9 cellular contexts compared by ENCODE assay signal in genomic region chr11:101880208-101880607, GRCh38. TPM values are rescaled to one million over a fixed set of nuclear protein-coding genes. Genes with fewer than 3 reads are reported as not detected.
DNase-seq lines count a peak whose midpoint lies in the region; ATAC-seq and TF ChIP-seq lines count a peak whose summit lies in the region.
"Had no signal": no experiment of that assay in that cellular context is flagged by ENCODE, and none has a peak within 500 bp of the region (broad histone marks: within the 10 kb centered on the region; RNA-seq: fewer than 3 reads in every experiment).

No MANE protein-coding gene starts in this region.

- H3K36me3 Mint-ChIP-seq in activated CD4-positive, alpha-beta T cell treated with anti-CD3 and anti-CD28 coated beads, Interleukin-2, amount 10 ng/mL, durations not matched to agents 24 days and 14 days (ENCODE audit: low read depth), result no peaks in the 10 kb centered on the region

- peak; percentile 31; the same call in 1 of the 2 replicates for TF ChIP-seq CTCF in WI38 (IDR thresholded peaks at IDR 0.05; ENCODE audit: low read depth, low read length)
- peak; percentile 17 for TF ChIP-seq CTCF in lower lobe of right lung (IDR thresholded peaks at IDR 0.05)

- no peaks in the 10 kb centered on the region for H3K27me3 ChIP-seq in lower lobe of right lung (ENCODE audit: low read depth)

- peaks cover 7% of the 10 kb centered on the region for H3K27me3 Mint-ChIP-seq in activated CD4-positive, alpha-beta T cell treated with anti-CD3 and anti-CD28 coated beads, Interleukin-2, amount 10 ng/mL, durations not matched to agents 24 days and 14 days

- ATAC-seq in lower lobe of right lung, result no peak

- H3K4me3 Mint-ChIP-seq in activated CD4-positive, alpha-beta T cell treated with anti-CD3 and anti-CD28 coated beads, Interleukin-2, amount 10 ng/mL, durations not matched to agents 24 days and 14 days, result no peak overlapping the region
- H3K4me3 Mint-ChIP-seq: dendritic cell treated with granulocyte-macrophage colony-stimulating factor and Interleukin-4, amounts not matched to agents 40 ng/mL and 50 ng/mL, for 4 days had no signal

- intact Hi-C loops in lower lobe of right lung (cut with DNase I), result no loop called here
- intact Hi-C loops in activated CD4-positive, alpha-beta T cell treated with anti-CD3 and anti-CD28 coated beads, Interleukin-2, amount 10 ng/mL, durations not matched to agents 24 days and 14 days (cut with micrococcal nuclease), result no loop called here

- H3K4me1 Mint-ChIP-seq in activated CD4-positive, alpha-beta T cell treated with anti-CD3 and anti-CD28 coated beads, Interleukin-2, amount 10 ng/mL, durations not matched to agents 24 days and 14 days, result no peaks in the 10 kb centered on the region

- H3K4me1 ChIP-seq in lower lobe of right lung, result no peaks in the 10 kb centered on the region

- DNase-seq in GF-D8 (lab: John Stamatoyannopoulos, UW) (peak; percentile 42), lower lobe of right lung (no peak), C1 segment of cervical spinal cord (lab: John Stamatoyannopoulos, UW) (no peak), NCI-H774 (lab: John Stamatoyannopoulos, UW) (no peak), DMS79 (lab: John Stamatoyannopoulos, UW) (no peak)
- peak; percentile 47 for DNase-seq in Jurkat, Clone E6-1 (ENCODE audit: low read depth, low spot score)
- DNase-seq in activated CD4-positive, alpha-beta T cell treated with anti-CD3 and anti-CD28 coated beads, Interleukin-2, amount 10 ng/mL, durations not matched to agents 24 days and 14 days, result no peak

- no peak overlapping the region for H3K27ac ChIP-seq in lower lobe of right lung

- H3K9me3 Mint-ChIP-seq in activated CD4-positive, alpha-beta T cell treated with anti-CD3 and anti-CD28 coated beads, Interleukin-2, amount 10 ng/mL, durations not matched to agents 24 days and 14 days, result no peaks in the 10 kb centered on the region
- H3K9me3 Mint-ChIP-seq: dendritic cell treated with granulocyte-macrophage colony-stimulating factor and Interleukin-4, amounts not matched to agents 40 ng/mL and 50 ng/mL, for 4 days had no signal

- no peak overlapping the region for H3K27ac Mint-ChIP-seq in activated CD4-positive, alpha-beta T cell treated with anti-CD3 and anti-CD28 coated beads, Interleukin-2, amount 10 ng/mL, durations not matched to agents 24 days and 14 days
- H3K27ac Mint-ChIP-seq: dendritic cell treated with granulocyte-macrophage colony-stimulating factor and Interleukin-4, amounts not matched to agents 40 ng/mL and 50 ng/mL, for 4 days had no signal

- no peaks in the 10 kb centered on the region for H3K36me3 ChIP-seq in lower lobe of right lung

- H3K9me3 ChIP-seq in lower lobe of right lung, result no peaks in the 10 kb centered on the region

- H3K4me3 ChIP-seq in Jurkat, Clone E6-1 (ENCODE audit: low read length), result no peak overlapping the region
- no peak overlapping the region for H3K4me3 ChIP-seq in WI38 (ENCODE audit: low read depth, low read length)
- no peak overlapping the region for H3K4me3 ChIP-seq in lower lobe of right lung

RNA-seq across cellular contexts. Expression of gene CEP126, which starts 34.6 kb away (rescaled TPM):
- polyA plus RNA-seq in Jurkat, Clone E6-1 (2012; ENCODE audit: insufficient read depth, insufficient read length), result 0.70 TPM
- total RNA-seq in lower lobe of right lung, result 6.4 TPM
- total RNA-seq in activated CD4-positive, alpha-beta T cell treated with anti-CD3 and anti-CD28 coated beads, Interleukin-2, amount 10 ng/mL, durations not matched to agents 24 days and 14 days, result 0.72 and 0.90 TPM in 2 replicates

RNA-seq across cellular contexts. Expression of gene ANGPTL5, which starts 36.1 kb away (rescaled TPM):
- polyA plus RNA-seq in Jurkat, Clone E6-1 (2012; ENCODE audit: insufficient read depth, insufficient read length), result not detected
- 0.71 TPM for total RNA-seq in lower lobe of right lung
- total RNA-seq in activated CD4-positive, alpha-beta T cell treated with anti-CD3 and anti-CD28 coated beads, Interleukin-2, amount 10 ng/mL, durations not matched to agents 24 days and 14 days, result not detected in 2 replicates

Comparison
In these comparisons a context has a peak if more than half of its experiments do, and no peak if none do; other contexts are left out.
1. DNase-seq: peak in GF-D8 (single experiment) and Jurkat, Clone E6-1 (single experiment); none in lower lobe of right lung (single experiment), C1 segment of cervical spinal cord (0 of 14), NCI-H774 (single experiment), DMS79 (single experiment) and activated CD4-positive, alpha-beta T cell treated with anti-CD3 and anti-CD28 coated beads, Interleukin-2, amount 10 ng/mL, durations not matched to agents 24 days and 14 days (single experiment).